18 cellular contexts compared by ENCODE assay signal in the genomic region with DNA sequence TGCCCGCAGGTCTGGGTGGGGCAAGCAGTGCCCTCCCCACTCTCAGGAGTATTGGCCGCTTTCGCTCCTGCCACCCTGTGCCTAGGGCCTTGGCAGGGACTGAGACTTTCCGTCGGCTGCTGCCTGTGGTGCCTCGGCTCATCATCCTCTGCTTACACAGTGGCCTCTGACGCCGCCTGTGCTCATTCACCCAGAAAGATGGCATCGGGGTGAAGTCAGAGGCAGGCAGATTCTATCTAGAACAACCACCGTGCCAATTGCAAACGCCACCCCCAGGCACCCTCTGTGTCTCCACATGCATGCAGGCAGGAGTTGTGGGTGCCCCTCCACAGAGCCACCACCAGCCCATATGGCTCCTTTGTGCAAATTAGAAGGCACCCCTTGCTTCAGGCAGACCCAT.
A peak's percentile ranks its signal among the peaks of the same experiment; 100 is the strongest.
DNase-seq lines count a peak whose midpoint lies in the region; ATAC-seq and TF ChIP-seq lines count a peak whose summit lies in the region.
"Had no signal": no experiment of that assay in that cellular context is flagged by ENCODE, and none has a peak within 500 bp of the region (broad histone marks: within the 10 kb centered on the region; RNA-seq: fewer than 3 reads in every experiment).

No MANE protein-coding gene starts in this region.

- no peak overlapping the region for H2AFZ ChIP-seq in DND-41 (ENCODE audit: low read depth, low read length)
- H2AFZ ChIP-seq: GM23338, hepatocyte had no signal

- H3K9ac ChIP-seq in DND-41 (ENCODE audit: low read depth, low read length), result no peak overlapping the region

- H3K36me3 ChIP-seq in DND-41 (ENCODE audit: insufficient read depth, low read length) (no peaks in the 10 kb centered on the region), Peyer's patch (no peaks in the 10 kb centered on the region)

- H4K20me1 ChIP-seq in DND-41 (ENCODE audit: insufficient read depth, low read length), result no peaks in the 10 kb centered on the region

- H3K36me3 Mint-ChIP-seq in neural crest cell (ENCODE audit: low read depth), result no peaks in the 10 kb centered on the region

- H3K79me2 ChIP-seq in DND-41 (ENCODE audit: insufficient read depth, low read length), result peaks cover 9% of the 10 kb centered on the region; the same call in 1 of the 2 replicates

- TF ChIP-seq CTCF in DND-41 (IDR thresholded peaks at IDR 0.05; ENCODE audit: borderline replicate concordance, extremely low read depth, low read length, poor library complexity, severe bottlenecking) (no peak), Peyer's patch (IDR thresholded peaks at IDR 0.05) (no peak), neural crest cell (conservative IDR thresholded peaks at IDR 0.05) (no peak)

- peaks cover 79% of the 10 kb centered on the region for H3K4me1 ChIP-seq in DND-41 (ENCODE audit: insufficient read depth, low read length)
- peaks cover 3 to 42% (median 9%) of the 10 kb centered on the region in 4 donors for H3K4me1 ChIP-seq in Peyer's patch

- peak overlapping the region; percentile 62 for H3K27ac Mint-ChIP-seq in neural crest cell (ENCODE audit: unreplicated experiment)
- H3K27ac Mint-ChIP-seq: activated CD4-positive, alpha-beta T cell treated with anti-CD3 and anti-CD28 coated beads for 36 hours; activated naive CD4-positive, alpha-beta T cell treated with anti-CD3 and anti-CD28 coated beads for 36 hours; GM23338 had no signal

- peaks cover 18% of the 10 kb centered on the region for H3K4me1 Mint-ChIP-seq in neural crest cell

- no peaks in the 10 kb centered on the region for H3K27me3 ChIP-seq in DND-41 (ENCODE audit: insufficient read depth, low read length, poor library complexity)
- no peaks in the 10 kb centered on the region for H3K27me3 ChIP-seq in Peyer's patch
- H3K27me3 ChIP-seq: hepatocyte had no signal

- H3K4me3 Mint-ChIP-seq in neural crest cell, result no peak overlapping the region
- H3K4me3 Mint-ChIP-seq: activated CD4-positive, alpha-beta T cell treated with anti-CD3 and anti-CD28 coated beads for 36 hours; activated naive CD4-positive, alpha-beta T cell treated with anti-CD3 and anti-CD28 coated beads for 36 hours; GM23338 had no signal

- H3K9me3 ChIP-seq in DND-41 (ENCODE audit: insufficient read depth, low read length, severe bottlenecking) (no peaks in the 10 kb centered on the region), Peyer's patch (no peaks in the 10 kb centered on the region)

- H3K27me3 Mint-ChIP-seq in neural crest cell (ENCODE audit: low read depth), result peaks cover 57% of the 10 kb centered on the region

- H3K4me3 ChIP-seq in DND-41 (ENCODE audit: low read depth in 1 of 2, low read length in 2 of 2), result no peak overlapping the region
- H3K4me3 ChIP-seq in Peyer's patch, result no peak overlapping the region
- H3K4me3 ChIP-seq: dorsolateral prefrontal cortex, GM23338, hepatocyte had no signal

- intact Hi-C loops in sciatic nerve (cut with DNase I), result no loop called here

- no peak for ATAC-seq in DND-41 (ENCODE audit: insufficient read depth, low read depth)
- ATAC-seq in sciatic nerve, result no peak
- ATAC-seq: activated CD4-positive, alpha-beta T cell treated with anti-CD3 and anti-CD28 coated beads for 36 hours; GM23338; stimulated activated naive CD8-positive, alpha-beta T cell treated with anti-CD3 and anti-CD28 coated beads, Interleukin-15, Interleukin-2, amounts not matched to agents 100 U/mL and 50 U/mL, for 24 hours had no signal

- H3K27ac ChIP-seq in DND-41 (ENCODE audit: low read length) (peak overlapping the region; percentile 77), Peyer's patch (peak overlapping the region in 3 of 4 donors; percentile 36 to 81 (median 81))

- H3K4me2 ChIP-seq in DND-41 (ENCODE audit: insufficient read depth, low read length), result no peak overlapping the region
- H3K4me2 ChIP-seq: hepatocyte had no signal

- no peaks in the 10 kb centered on the region for H3K9me3 Mint-ChIP-seq in neural crest cell
- H3K9me3 Mint-ChIP-seq: activated naive CD4-positive, alpha-beta T cell treated with anti-CD3 and anti-CD28 coated beads for 36 hours; GM23338 had no signal

- DNase-seq in Ammon's horn (ENCODE audit: low spot score), result peak; percentile 57
- no peak for DNase-seq in DND-41
- no peak for DNase-seq in Peyer's patch
- no peak for DNase-seq in neural crest cell (ENCODE audit: low read depth, low spot score)
- no peak for DNase-seq in activated naive CD4-positive, alpha-beta T cell (lab: John Stamatoyannopoulos, UW)
- DNase-seq in sciatic nerve (ENCODE audit: low spot score), result no peak
- no peak for DNase-seq in OCI-M2 (lab: John Stamatoyannopoulos, UW; ENCODE audit: unreplicated experiment)
- DNase-seq in NCI-H226, result no peak
- DNase-seq: activated CD4-positive, alpha-beta T cell treated with anti-CD3 and anti-CD28 coated beads for 36 hours; activated naive CD4-positive, alpha-beta T cell treated with anti-CD3 and anti-CD28 coated beads for 36 hours; Karpas-422; kidney glomerular epithelial cell; NCI-H187 treated with DMSO at 0.1 percent for 48 hours; stimulated activated CD4-positive, alpha-beta T cell treated with anti-CD3 and anti-CD28 coated beads, Interleukin-12 subunit alpha, Interleukin-12 subunit beta, amount 100 ng/mL, for 4 hours; stimulated activated naive CD8-positive, alpha-beta T cell treated with anti-CD3 and anti-CD28 coated beads, Interleukin-15, Interleukin-2, amounts not matched to agents 100 U/mL and 50 U/mL, for 24 hours had no signal

- TF ChIP-seq POLR2A in Peyer's patch (IDR thresholded peaks at IDR 0.05), result no peak
